Comparison of ENCODE assay signal across 8 cellular contexts in the genomic region with DNA sequence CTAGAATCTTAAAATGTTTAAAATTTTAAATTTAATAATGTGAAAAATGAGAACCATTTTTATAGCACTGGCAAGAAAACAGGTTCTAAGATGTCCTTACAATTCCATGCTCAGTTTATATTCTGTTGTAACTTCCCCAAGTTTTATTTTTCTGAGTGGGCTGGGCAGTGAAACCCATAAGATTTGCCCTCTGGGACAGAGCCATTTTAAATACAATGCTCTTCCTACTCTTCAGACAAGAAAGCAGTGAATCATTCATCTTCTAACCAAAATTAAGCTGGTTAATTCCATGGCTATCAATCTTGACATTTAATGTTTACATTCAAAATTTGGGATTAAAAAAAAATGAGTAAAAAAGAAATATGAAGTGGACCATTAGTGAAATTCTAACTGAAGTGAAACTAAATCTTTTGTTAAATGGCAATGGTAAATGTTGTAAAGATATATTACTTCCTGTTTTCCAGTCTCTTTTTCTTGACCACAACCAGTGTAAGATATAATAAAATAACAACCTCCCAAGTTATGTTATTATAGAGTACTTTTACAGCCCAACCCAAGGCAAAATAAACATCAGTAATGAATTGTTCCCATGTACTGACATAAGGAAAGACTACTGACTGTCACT. TPM values are rescaled to one million over a fixed set of nuclear protein-coding genes. Genes with fewer than 3 reads are reported as not detected.
DNase-seq lines count a peak whose midpoint lies in the region; ATAC-seq and TF ChIP-seq lines count a peak whose summit lies in the region.

No MANE protein-coding gene starts in this region.

- DNase-seq in SW480 (ENCODE audit: low spot score) (peak; percentile 2), mesothelial cell of epicardium (ENCODE audit: low spot score in 2 of 2, unreplicated experiment in 2 of 2) (no peak), NCI-H146 (lab: John Stamatoyannopoulos, UW) (no peak), ecto neural progenitor cell (ENCODE audit: low spot score) (no peak), SHP77 treated with DMSO at 0.1 percent for 48 hours (lab: John Stamatoyannopoulos, UW) (no peak)
- DNase-seq in stimulated activated CD4-positive, alpha-beta T cell treated with anti-CD3 and anti-CD28 coated beads, Interleukin-2, amount 100 ng/mL, for 48 hours = no peak

- no peaks in the 10 kb centered on the region for H3K9me3 Mint-ChIP-seq in mesothelial cell of epicardium

- no peaks in the 10 kb centered on the region for H3K36me3 Mint-ChIP-seq in mesothelial cell of epicardium

- peak overlapping the region; percentile 56 for H3K27ac Mint-ChIP-seq in mesothelial cell of epicardium

- ATAC-seq in GM18870 (IDR thresholded peaks at IDR 0.05; ENCODE audit: unreplicated experiment) = peak; percentile 37
- ATAC-seq in HG03025 (IDR thresholded peaks at IDR 0.05; ENCODE audit: low FRiP score, unreplicated experiment) = peak; percentile 38

- peaks cover 45% of the 10 kb centered on the region for H3K4me1 Mint-ChIP-seq in mesothelial cell of epicardium

- H3K4me3 Mint-ChIP-seq in mesothelial cell of epicardium = no peak overlapping the region

- no peaks in the 10 kb centered on the region for H3K27me3 Mint-ChIP-seq in mesothelial cell of epicardium (ENCODE audit: low read depth)

- no peak for TF ChIP-seq CTCF in mesothelial cell of epicardium (IDR thresholded peaks at IDR 0.05; ENCODE audit: unreplicated experiment)

RNA-seq across cellular contexts. Expression of a gene that starts 37.2 kb away (rescaled TPM):
- 42.9 to 45.4 TPM (median 44.3 TPM) in 3 replicates for total RNA-seq in mesothelial cell of epicardium
